ENCODE assay signal across 9 cellular contexts in genomic region chr6:6736753-6737654, GRCh38.
DNase-seq lines count a peak whose midpoint lies in the region; ATAC-seq and TF ChIP-seq lines count a peak whose summit lies in the region.
"Had no signal": no experiment of that assay in that cellular context is flagged by ENCODE, and none has a peak within 500 bp of the region (broad histone marks: within the 10 kb centered on the region; RNA-seq: fewer than 3 reads in every experiment).

No MANE protein-coding gene starts in this region.

- no peaks in the 10 kb centered on the region for H3K36me3 Mint-ChIP-seq in activated naive CD4-positive, alpha-beta T cell treated with anti-CD3 and anti-CD28 coated beads for 36 hours (ENCODE audit: low read depth)
- H3K36me3 Mint-ChIP-seq in activated naive CD4-positive, alpha-beta T cell treated with anti-CD3 and anti-CD28 coated beads, Interleukin-2, amount 10 ng/mL, durations not matched to agents 7 days and 5 days: no peaks in the 10 kb centered on the region
- H3K36me3 Mint-ChIP-seq in immature natural killer cell: no peaks in the 10 kb centered on the region

- no peaks in the 10 kb centered on the region for H3K4me1 Mint-ChIP-seq in activated naive CD4-positive, alpha-beta T cell treated with anti-CD3 and anti-CD28 coated beads for 36 hours (ENCODE audit: low read depth)
- H3K4me1 Mint-ChIP-seq in activated naive CD4-positive, alpha-beta T cell treated with anti-CD3 and anti-CD28 coated beads, Interleukin-2, amount 10 ng/mL, durations not matched to agents 7 days and 5 days: peaks cover 3% of the 10 kb centered on the region
- no peaks in the 10 kb centered on the region for H3K4me1 Mint-ChIP-seq in immature natural killer cell

- H3K9me3 ChIP-seq in mucosa of descending colon (no peaks in the 10 kb centered on the region), vagina (no peaks in the 10 kb centered on the region)

- no peak for DNase-seq in activated naive CD4-positive, alpha-beta T cell treated with anti-CD3 and anti-CD28 coated beads for 36 hours
- no peak for DNase-seq in activated naive CD4-positive, alpha-beta T cell treated with anti-CD3 and anti-CD28 coated beads, Interleukin-2, amount 10 ng/mL, durations not matched to agents 7 days and 5 days
- DNase-seq in epidermal melanocyte (ENCODE audit: insufficient read length, low spot score): peak; percentile 72
- DNase-seq in mucosa of descending colon: peak in 2 of 3 donors; percentile 34 to 67
- no peak for DNase-seq in vagina (ENCODE audit: extremely low spot score in 2 of 2)
- DNase-seq in immature natural killer cell: no peak
- DNase-seq in NOMO-1 treated with DMSO at 0.1 percent for 48 hours (lab: John Stamatoyannopoulos, UW; ENCODE audit: unreplicated experiment): no peak
- DNase-seq: AML-193 had no signal

- H3K4me3 ChIP-seq in mucosa of descending colon (no peak overlapping the region), vagina (peak overlapping the region; percentile 30 to 42)

- CTCF ChIA-PET in activated naive CD4-positive, alpha-beta T cell treated with anti-CD3 and anti-CD28 coated beads for 36 hours (lab: Charles Lee): no interaction called here
- CTCF ChIA-PET in activated naive CD4-positive, alpha-beta T cell treated with anti-CD3 and anti-CD28 coated beads, Interleukin-2, amount 10 ng/mL, durations not matched to agents 7 days and 5 days (lab: Charles Lee): interaction anchor here (1.6 kb wide), 1 partner anchor 13 kb away, joined by 3 read pairs; no protein-coding TSS in a partner anchor

- no peaks in the 10 kb centered on the region for H3K27me3 ChIP-seq in vagina

- H3K36me3 ChIP-seq in mucosa of descending colon (ENCODE audit: low read depth) (no peaks in the 10 kb centered on the region), vagina (no peaks in the 10 kb centered on the region)

- intact Hi-C loops in activated naive CD4-positive, alpha-beta T cell treated with anti-CD3 and anti-CD28 coated beads for 36 hours (cut with micrococcal nuclease): no loop called here
- intact Hi-C loops in mucosa of descending colon (cut with DNase I, micrococcal nuclease) (no loop called here), vagina (cut with DNase I) (no loop called here)

- ATAC-seq in mucosa of descending colon: peak; percentile 52
- ATAC-seq in GM21423 (IDR thresholded peaks at IDR 0.05; ENCODE audit: unreplicated experiment): no peak

- TF ChIP-seq POLR2A in vagina (IDR thresholded peaks at IDR 0.05): no peak

- H3K9me3 Mint-ChIP-seq in activated naive CD4-positive, alpha-beta T cell treated with anti-CD3 and anti-CD28 coated beads for 36 hours: no peaks in the 10 kb centered on the region
- H3K9me3 Mint-ChIP-seq in activated naive CD4-positive, alpha-beta T cell treated with anti-CD3 and anti-CD28 coated beads, Interleukin-2, amount 10 ng/mL, durations not matched to agents 7 days and 5 days: no peaks in the 10 kb centered on the region
- peaks cover 0 to 1% (median 0%) of the 10 kb centered on the region in 6 donors for H3K9me3 Mint-ChIP-seq in immature natural killer cell

- H3K4me1 ChIP-seq in mucosa of descending colon (ENCODE audit: low read depth) (no peaks in the 10 kb centered on the region), vagina (peaks cover 7% of the 10 kb centered on the region)

- TF ChIP-seq CTCF in mucosa of descending colon (IDR thresholded peaks at IDR 0.05) (no peak), vagina (IDR thresholded peaks at IDR 0.05) (no peak)

- no peak overlapping the region for H3K27ac Mint-ChIP-seq in activated naive CD4-positive, alpha-beta T cell treated with anti-CD3 and anti-CD28 coated beads for 36 hours
- H3K27ac Mint-ChIP-seq in activated naive CD4-positive, alpha-beta T cell treated with anti-CD3 and anti-CD28 coated beads, Interleukin-2, amount 10 ng/mL, durations not matched to agents 7 days and 5 days: no peak overlapping the region
- H3K27ac Mint-ChIP-seq in immature natural killer cell: no peak overlapping the region

- H3K4me3 Mint-ChIP-seq in activated naive CD4-positive, alpha-beta T cell treated with anti-CD3 and anti-CD28 coated beads for 36 hours: peak overlapping the region; percentile 31
- H3K4me3 Mint-ChIP-seq in activated naive CD4-positive, alpha-beta T cell treated with anti-CD3 and anti-CD28 coated beads, Interleukin-2, amount 10 ng/mL, durations not matched to agents 7 days and 5 days: no peak overlapping the region
- peak overlapping the region in 1 of 5 donors; percentile 18 for H3K4me3 Mint-ChIP-seq in immature natural killer cell

- H3K27ac ChIP-seq in vagina: peak overlapping the region; percentile 44

- H3K27me3 Mint-ChIP-seq in activated naive CD4-positive, alpha-beta T cell treated with anti-CD3 and anti-CD28 coated beads for 36 hours (ENCODE audit: low read depth): peaks cover 14% of the 10 kb centered on the region
- H3K27me3 Mint-ChIP-seq in activated naive CD4-positive, alpha-beta T cell treated with anti-CD3 and anti-CD28 coated beads, Interleukin-2, amount 10 ng/mL, durations not matched to agents 7 days and 5 days: peaks cover 75% of the 10 kb centered on the region
- peaks cover 3 to 13% (median 13%) of the 10 kb centered on the region in 3 donors for H3K27me3 Mint-ChIP-seq in immature natural killer cell (ENCODE audit: low read depth in 3 of 3)

Comparison
In these comparisons a context has a peak if more than half of its experiments do, and no peak if none do; other contexts are left out.
1. DNase-seq: peak in epidermal melanocyte (single experiment) and mucosa of descending colon (2 of 3); none in activated naive CD4-positive, alpha-beta T cell treated with anti-CD3 and anti-CD28 coated beads for 36 hours (single experiment), activated naive CD4-positive, alpha-beta T cell treated with anti-CD3 and anti-CD28 coated beads, Interleukin-2, amount 10 ng/mL, durations not matched to agents 7 days and 5 days (single experiment), vagina (0 of 2), immature natural killer cell (0 of 3) and NOMO-1 treated with DMSO at 0.1 percent for 48 hours (single experiment).